ENCODE assay signal across 1 cellular context in the genomic region with DNA sequence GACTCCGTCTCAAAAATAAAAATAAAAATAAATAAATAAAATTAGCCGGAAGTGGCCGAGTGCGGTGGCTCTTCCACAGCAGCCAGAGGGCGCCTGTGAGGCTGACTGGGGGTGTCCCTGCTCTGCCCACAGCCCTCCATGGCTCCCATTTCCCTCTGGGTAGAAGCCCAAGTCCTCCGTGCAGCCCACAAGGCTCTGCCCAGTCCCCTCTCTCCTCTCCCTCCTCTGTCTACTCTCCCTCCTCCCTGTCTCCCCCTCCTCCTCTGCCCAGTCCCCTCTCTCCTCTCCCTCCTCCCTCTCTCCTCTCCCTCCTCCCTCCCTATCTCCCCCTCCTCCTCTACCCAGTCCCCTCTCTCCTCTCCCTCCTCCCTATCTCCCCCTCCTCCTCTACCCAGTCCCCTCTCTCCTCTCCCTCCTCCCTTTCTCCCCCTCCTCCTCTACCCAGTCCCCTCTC.
TF ChIP-seq lines count a peak whose summit lies in the region.

No MANE protein-coding gene starts in this region.

TF ChIP-seq in IMR-90, 13 proteins besides CTCF, POLR2A, EP300 and RAD21:
- no peak for TF ChIP-seq MAFK (IDR thresholded peaks at IDR 0.05; ENCODE audit: low read depth, low read length)
- TF ChIP-seq SMC3 (IDR thresholded peaks at IDR 0.05; ENCODE audit: low read depth, low read length): peak; percentile 58
